18 cellular contexts compared by ENCODE assay signal in genomic region chr3:193828477-193828876, GRCh38.
DNase-seq lines count a peak whose midpoint lies in the region; ATAC-seq, FAIRE-seq and TF ChIP-seq lines count a peak whose summit lies in the region.
"Had no signal": no experiment of that assay in that cellular context is flagged by ENCODE, and none has a peak within 500 bp of the region (broad histone marks: within the 10 kb centered on the region; RNA-seq: fewer than 3 reads in every experiment).

No MANE protein-coding gene starts in this region.

- H3K27ac Mint-ChIP-seq in neural progenitor cell, result peak overlapping the region; percentile 18
- H3K27ac Mint-ChIP-seq: CD8-positive, alpha-beta memory T cell; naive thymus-derived CD4-positive, alpha-beta T cell had no signal

- H3K79me2 ChIP-seq in neural progenitor cell (ENCODE audit: low read depth), result no peaks in the 10 kb centered on the region

- TF ChIP-seq CTCF in coronary artery (IDR thresholded peaks at IDR 0.05) (no peak), neural progenitor cell (IDR thresholded peaks at IDR 0.05) (no peak)

- peak; percentile 78 for DNase-seq in DMS53 (lab: John Stamatoyannopoulos, UW)
- DNase-seq in NCI-H510A (lab: John Stamatoyannopoulos, UW), result peak; percentile 68
- DNase-seq in coronary artery (ENCODE audit: low spot score), result peak; percentile 50
- no peak for DNase-seq in neural progenitor cell (ENCODE audit: low spot score)
- no peak for DNase-seq in H54 (ENCODE audit: insufficient read length, low spot score)
- no peak for DNase-seq in LoVo (ENCODE audit: low spot score)
- DNase-seq: activated effector memory CD4-positive, alpha-beta T cell treated with anti-CD3 and anti-CD28 coated beads, Interleukin-2, amount 50 U/mL, for 16 hours; CD8-positive, alpha-beta memory T cell; lower lobe of right lung; naive thymus-derived CD4-positive, alpha-beta T cell; NCI-H2081 treated with DMSO at 0.1 percent for 48 hours; stimulated activated naive CD4-positive, alpha-beta T cell treated with Interleukin-2 at 50 U/mL for 16 hours; T-helper 2 cell; uterus had no signal

- H3K36me3 ChIP-seq in neural progenitor cell, result no peaks in the 10 kb centered on the region
- H3K36me3 ChIP-seq: lower lobe of right lung, uterus had no signal

- no peak overlapping the region for H3K9ac ChIP-seq in neural progenitor cell

- no peaks in the 10 kb centered on the region for H3K27me3 ChIP-seq in neural progenitor cell
- H3K27me3 ChIP-seq: uterus had no signal

- no peaks in the 10 kb centered on the region for H3K9me3 Mint-ChIP-seq in neural progenitor cell
- H3K9me3 Mint-ChIP-seq: CD8-positive, alpha-beta memory T cell; naive thymus-derived CD4-positive, alpha-beta T cell had no signal

- H3K4me1 ChIP-seq in neural progenitor cell, result peaks cover 20% of the 10 kb centered on the region
- H3K4me1 ChIP-seq: lower lobe of right lung, uterus had no signal

- no peak for FAIRE-seq in H54 (lab: Jason Lieb, UNC)
- FAIRE-seq: endothelial cell of umbilical vein had no signal

- H2AFZ ChIP-seq in neural progenitor cell (replicated peaks), result no peak overlapping the region

- no peaks in the 10 kb centered on the region for H3F3A ChIP-seq in neural progenitor cell (ENCODE audit: low read depth)

- TF ChIP-seq POLR2A in H54 (IDR thresholded peaks at IDR 0.05; ENCODE audit: low read depth, low read length), result no peak

- no peaks in the 10 kb centered on the region for H3K9me3 ChIP-seq in neural progenitor cell (ENCODE audit: low read depth)
- H3K9me3 ChIP-seq: lower lobe of right lung, uterus had no signal

- H3K4me3 Mint-ChIP-seq in neural progenitor cell, result no peak overlapping the region
- H3K4me3 Mint-ChIP-seq: CD8-positive, alpha-beta memory T cell; naive thymus-derived CD4-positive, alpha-beta T cell had no signal

- no peaks in the 10 kb centered on the region for H4K20me1 ChIP-seq in neural progenitor cell (ENCODE audit: low read depth)

- no peak overlapping the region for H3K4me3 ChIP-seq in coronary artery
- H3K4me3 ChIP-seq in neural progenitor cell, result no peak overlapping the region
- H3K4me3 ChIP-seq: lower lobe of right lung, uterus had no signal

- H3K4me1 Mint-ChIP-seq in neural progenitor cell, result peaks cover 40% of the 10 kb centered on the region
- H3K4me1 Mint-ChIP-seq: CD8-positive, alpha-beta memory T cell; naive thymus-derived CD4-positive, alpha-beta T cell had no signal

- ATAC-seq in GM21423 (IDR thresholded peaks at IDR 0.05; ENCODE audit: unreplicated experiment), result no peak
- no peak for ATAC-seq in SK-N-SH treated with all-trans-retinoic acid at 6 μM for 48 hours
- ATAC-seq: activated CD4-positive, CD25-positive, alpha-beta regulatory T cell treated with anti-CD3 and anti-CD28 coated beads, Interleukin-2, amount 50 U/mL, for 24 hours; naive thymus-derived CD4-positive, alpha-beta T cell had no signal

- peaks cover 10% of the 10 kb centered on the region for H3K27me3 Mint-ChIP-seq in neural progenitor cell (ENCODE audit: insufficient read depth, low read depth)

- no peak overlapping the region for H3K27ac ChIP-seq in coronary artery
- no peak overlapping the region for H3K27ac ChIP-seq in neural progenitor cell
- H3K27ac ChIP-seq: lower lobe of right lung, uterus had no signal

- no peak overlapping the region for H3K4me2 ChIP-seq in neural progenitor cell

- no peaks in the 10 kb centered on the region for H3K36me3 Mint-ChIP-seq in neural progenitor cell
- H3K36me3 Mint-ChIP-seq: CD8-positive, alpha-beta memory T cell; naive thymus-derived CD4-positive, alpha-beta T cell had no signal

TF ChIP-seq in SK-N-SH treated with all-trans-retinoic acid at 6 μM for 48 hours, 23 proteins besides CTCF, POLR2A, EP300 and RAD21:
- TF ChIP-seq BACH2 (CRISPR knock-in tag; IDR thresholded peaks at IDR 0.05; ENCODE audit: borderline replicate concordance) (no peak), ARNTL (CRISPR knock-in tag; IDR thresholded peaks at IDR 0.05; ENCODE audit: borderline replicate concordance, low read depth) (no peak), TCF4 (CRISPR knock-in tag; IDR thresholded peaks at IDR 0.05; ENCODE audit: borderline replicate concordance) (no peak), PATZ1 (CRISPR knock-in tag; IDR thresholded peaks at IDR 0.05; ENCODE audit: borderline replicate concordance) (no peak), ZFP3 (CRISPR knock-in tag; IDR thresholded peaks at IDR 0.05) (no peak), PPARA (CRISPR knock-in tag; IDR thresholded peaks at IDR 0.05; ENCODE audit: borderline replicate concordance) (no peak), POU6F1 (CRISPR knock-in tag; IDR thresholded peaks at IDR 0.05; ENCODE audit: borderline replicate concordance, low read depth) (no peak), ZNF565 (CRISPR knock-in tag; conservative IDR thresholded peaks at IDR 0.05; ENCODE audit: low read depth) (no peak), GLIS3 (CRISPR knock-in tag; IDR thresholded peaks at IDR 0.05) (no peak), ZC3H10 (CRISPR knock-in tag; IDR thresholded peaks at IDR 0.05) (no peak), SNAI2 (CRISPR knock-in tag; IDR thresholded peaks at IDR 0.05) (no peak), CREB5 (CRISPR knock-in tag; IDR thresholded peaks at IDR 0.05; ENCODE audit: low read depth) (no peak), ESRRG (CRISPR knock-in tag; IDR thresholded peaks at IDR 0.05) (no peak), ZFP30 (CRISPR knock-in tag; IDR thresholded peaks at IDR 0.05) (no peak), TOX (CRISPR knock-in tag; IDR thresholded peaks at IDR 0.05; ENCODE audit: borderline replicate concordance) (no peak), CSDC2 (CRISPR knock-in tag; IDR thresholded peaks at IDR 0.05) (no peak), ISL1 (CRISPR knock-in tag; IDR thresholded peaks at IDR 0.05) (no peak), RARB (CRISPR knock-in tag; IDR thresholded peaks at IDR 0.05) (no peak)

Comparison
In these comparisons a context has a peak if more than half of its experiments do, and no peak if none do; other contexts are left out.
1. DNase-seq: peak in DMS53 (single experiment), NCI-H510A (single experiment) and coronary artery (single experiment); none in neural progenitor cell (single experiment), H54 (single experiment) and LoVo (single experiment).